11 cellular contexts compared by ENCODE assay signal in the genomic region with DNA sequence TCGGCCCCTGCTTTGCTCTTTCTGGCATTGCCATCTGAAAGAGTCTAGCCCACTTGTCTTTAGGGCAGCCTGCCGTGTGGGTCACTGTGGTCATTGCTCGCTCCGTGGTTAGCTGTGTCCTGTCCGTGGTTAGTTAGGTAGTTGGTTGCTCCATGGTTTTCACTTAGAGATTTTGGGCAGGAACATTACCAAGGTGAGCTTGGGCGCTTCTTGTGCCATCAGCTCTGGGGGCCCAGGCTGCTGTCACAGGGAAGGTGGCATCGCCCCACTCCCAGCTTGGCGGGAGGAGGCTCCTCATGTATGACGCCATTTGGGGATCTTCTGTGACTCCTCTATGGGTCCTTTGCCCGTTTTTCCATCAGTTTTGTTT. TPM values are rescaled to one million over a fixed set of nuclear protein-coding genes. Genes with fewer than 3 reads are reported as not detected.
A peak's percentile ranks its signal among the peaks of the same experiment; 100 is the strongest.
DNase-seq lines count a peak whose midpoint lies in the region; ATAC-seq and TF ChIP-seq lines count a peak whose summit lies in the region.
"Had no signal": no experiment of that assay in that cellular context is flagged by ENCODE, and none has a peak within 500 bp of the region (broad histone marks: within the 10 kb centered on the region; RNA-seq: fewer than 3 reads in every experiment).

No MANE protein-coding gene starts in this region.

- peak overlapping the region; percentile 37 for H3K27ac Mint-ChIP-seq in activated naive CD4-positive, alpha-beta T cell treated with anti-CD3 and anti-CD28 coated beads for 36 hours

- CTCF ChIA-PET in activated naive CD4-positive, alpha-beta T cell treated with anti-CD3 and anti-CD28 coated beads for 36 hours (lab: Charles Lee), result no interaction called here

- H3K4me1 ChIP-seq in colonic mucosa, result peaks cover 32% of the 10 kb centered on the region
- peaks cover 7 to 100% (median 91%) of the 10 kb centered on the region in 4 donors for H3K4me1 ChIP-seq in tibial artery

- DNase-seq in activated naive CD4-positive, alpha-beta T cell treated with anti-CD3 and anti-CD28 coated beads for 36 hours, result no peak
- DNase-seq in activated naive CD4-positive, alpha-beta T cell (lab: John Stamatoyannopoulos, UW), result no peak
- DNase-seq in colonic mucosa (peak; percentile 21), myocyte (ENCODE audit: low read depth) (peak; percentile 11), tibial artery (peak in 1 of 2 donors; percentile 61), GM10266 (ENCODE audit: extremely low spot score) (no peak)
- DNase-seq in stimulated activated CD4-positive, alpha-beta T cell treated with anti-CD3 and anti-CD28 coated beads, Interleukin-12 subunit alpha, Interleukin-12 subunit beta, amount 100 ng/mL, for 4 hours, result no peak
- DNase-seq: activated CD4-positive, CD25-positive, alpha-beta regulatory T cell; SW 1271 had no signal

- intact Hi-C loops in activated naive CD4-positive, alpha-beta T cell treated with anti-CD3 and anti-CD28 coated beads for 36 hours (cut with micrococcal nuclease), result no loop called here
- intact Hi-C loops in colonic mucosa (cut with DNase I), result no loop called here
- intact Hi-C loops in tibial artery (cut with DNase I; ENCODE audit: low total_unique reads), result no loop called here

- ATAC-seq in HG03442 (IDR thresholded peaks at IDR 0.05; ENCODE audit: unreplicated experiment), result no peak

- H3K36me3 Mint-ChIP-seq in activated naive CD4-positive, alpha-beta T cell treated with anti-CD3 and anti-CD28 coated beads for 36 hours (ENCODE audit: low read depth), result no peaks in the 10 kb centered on the region

- H3K9me3 Mint-ChIP-seq in activated naive CD4-positive, alpha-beta T cell treated with anti-CD3 and anti-CD28 coated beads for 36 hours, result no peaks in the 10 kb centered on the region

- H3K9me3 ChIP-seq in colonic mucosa, result no peaks in the 10 kb centered on the region
- no peaks in the 10 kb centered on the region for H3K9me3 ChIP-seq in tibial artery
- H3K9me3 ChIP-seq: mucosa of descending colon had no signal

- no peak overlapping the region for H3K9ac ChIP-seq in colonic mucosa (ENCODE audit: low read depth in 2 of 2, low read length in 2 of 2)

- H3K27me3 Mint-ChIP-seq in activated naive CD4-positive, alpha-beta T cell treated with anti-CD3 and anti-CD28 coated beads for 36 hours (ENCODE audit: low read depth), result no peaks in the 10 kb centered on the region

- H3K36me3 ChIP-seq in colonic mucosa (no peaks in the 10 kb centered on the region), tibial artery (no peaks in the 10 kb centered on the region)

- no peak overlapping the region for H3K4me3 ChIP-seq in colonic mucosa
- no peak overlapping the region for H3K4me3 ChIP-seq in tibial artery
- H3K4me3 ChIP-seq: mucosa of descending colon had no signal

- H3K27me3 ChIP-seq in colonic mucosa (no peaks in the 10 kb centered on the region), tibial artery (no peaks in the 10 kb centered on the region)

- peaks cover 78% of the 10 kb centered on the region for H3K4me1 Mint-ChIP-seq in activated naive CD4-positive, alpha-beta T cell treated with anti-CD3 and anti-CD28 coated beads for 36 hours (ENCODE audit: low read depth)

- TF ChIP-seq CTCF in colonic mucosa (IDR thresholded peaks at IDR 0.05) (no peak), tibial artery (IDR thresholded peaks at IDR 0.05) (no peak), GM10266 (IDR thresholded peaks at IDR 0.05; ENCODE audit: control insufficient read depth, insufficient read depth, low read depth, missing control alignments) (no peak)

- peak overlapping the region; percentile 75 for H3K27ac ChIP-seq in colonic mucosa
- peak overlapping the region; percentile 78 to 80 for H3K27ac ChIP-seq in tibial artery

- no peak overlapping the region for H3K4me3 Mint-ChIP-seq in activated naive CD4-positive, alpha-beta T cell treated with anti-CD3 and anti-CD28 coated beads for 36 hours

RNA-seq across cellular contexts. Expression of a gene that starts 53.1 kb away (rescaled TPM):
- total RNA-seq in activated naive CD4-positive, alpha-beta T cell treated with anti-CD3 and anti-CD28 coated beads for 36 hours, result 10 to 100 TPM; 17.3 to 19.5 TPM
- total RNA-seq in colonic mucosa (10 to 100 TPM; 29.9 to 41.5 TPM), myocyte (15.8 and 48.6 TPM in 2 replicates)
- polyA plus RNA-seq in myocyte (2012), result 11.0 TPM

Comparison
In these comparisons a context has a peak if more than half of its experiments do, and no peak if none do; other contexts are left out.
1. DNase-seq: peak in colonic mucosa (single experiment) and myocyte (single experiment); none in activated naive CD4-positive, alpha-beta T cell treated with anti-CD3 and anti-CD28 coated beads for 36 hours (single experiment), activated naive CD4-positive, alpha-beta T cell (0 of 4), GM10266 (single experiment) and stimulated activated CD4-positive, alpha-beta T cell treated with anti-CD3 and anti-CD28 coated beads, Interleukin-12 subunit alpha, Interleukin-12 subunit beta, amount 100 ng/mL, for 4 hours (single experiment).